22 cellular contexts compared by ENCODE assay signal in genomic region chr2:196329959-196330358, GRCh38.
"Had no signal": no experiment of that assay in that cellular context is flagged by ENCODE, and none has a peak within 500 bp of the region (broad histone marks: within the 10 kb centered on the region; RNA-seq: fewer than 3 reads in every experiment).

No MANE protein-coding gene starts in this region.

- H3K36me3 ChIP-seq: breast epithelium, colonic mucosa had no signal

- ATAC-seq: activated CD8-positive, alpha-beta memory T cell treated with anti-CD3 and anti-CD28 coated beads, Interleukin-2, amount 10 ng/mL, durations not matched to agents 7 days and 5 days; T-helper 17 cell; WTC11 had no signal

- H3K4me1 ChIP-seq: breast epithelium, colonic mucosa had no signal

- DNase-seq: activated CD4-positive, alpha-beta T cell treated with anti-CD3 and anti-CD28 coated beads for 1 hour; activated CD4-positive, alpha-beta T cell treated with anti-CD3 and anti-CD28 coated beads, Interleukin-2, amount 10 ng/mL, durations not matched to agents 24 days and 14 days; activated CD4-positive, alpha-beta T cell treated with anti-CD3 and anti-CD28 coated beads, Interleukin-2, amount 50 U/mL, for 48 hours; activated CD8-positive, alpha-beta memory T cell treated with anti-CD3 and anti-CD28 coated beads, Interleukin-2, amount 10 ng/mL, durations not matched to agents 7 days and 5 days; activated effector memory CD4-positive, alpha-beta T cell treated with Interleukin-2 at 50 U/mL for 16 hours; activated naive CD4-positive, alpha-beta T cell; activated T-cell treated with anti-CD3 and anti-CD28 coated beads, Interleukin-2, amount 50 U/mL, for 24 hours; aorta; caudate nucleus; colonic mucosa; Kasumi-1; KBM-7; NCI-H187 treated with DMSO at 0.1 percent for 48 hours; NCI-H2171; NCI-H510A; NCI-H526 treated with DMSO at 0.1 percent for 48 hours; NK-92 treated with Interleukin-12 subunit alpha and Interleukin-12 subunit beta, amount 100 ng/mL, for 24 hours; OCI-M1; T-helper 17 cell; T-helper 9 cell had no signal

- H3K9me3 ChIP-seq: breast epithelium, colonic mucosa had no signal

- H3K4me3 ChIP-seq: breast epithelium, colonic mucosa had no signal

- H3K27me3 ChIP-seq: breast epithelium, colonic mucosa had no signal

- H3K27ac ChIP-seq: colonic mucosa had no signal
